In genomic region chr9:135259273-135259672, GRCh38 we compare ENCODE assay signal across 8 cellular contexts.
"Had no signal": no experiment of that assay in that cellular context is flagged by ENCODE, and none has a peak within 500 bp of the region (broad histone marks: within the 10 kb centered on the region; RNA-seq: fewer than 3 reads in every experiment).

No MANE protein-coding gene starts in this region.

- H3K4me3 ChIP-seq: GM23338, HAP-1 had no signal

- DNase-seq: H7, HFFc6, KBM-7 had no signal

- H3K27ac ChIP-seq: HL-60 had no signal

- H2AFZ ChIP-seq: GM23338 had no signal

- ATAC-seq: GM23338, HCT116, HepG2 had no signal

- H3K9me3 ChIP-seq: HAP-1 had no signal

- H3K36me3 ChIP-seq: HAP-1 had no signal

- H3K4me2 ChIP-seq: GM23338 had no signal

- H3K4me1 ChIP-seq: HAP-1 had no signal
